ENCODE assay signal across 14 cellular contexts in genomic region chr1:4324621-4325020, GRCh38.
A peak's percentile ranks its signal among the peaks of the same experiment; 100 is the strongest.
DNase-seq lines count a peak whose midpoint lies in the region; ATAC-seq and TF ChIP-seq lines count a peak whose summit lies in the region.
"Had no signal": no experiment of that assay in that cellular context is flagged by ENCODE, and none has a peak within 500 bp of the region (broad histone marks: within the 10 kb centered on the region; RNA-seq: fewer than 3 reads in every experiment).

No MANE protein-coding gene starts in this region.

- H3K9ac ChIP-seq in PC-3 (ENCODE audit: low read length) (no peak overlapping the region), Karpas-422 (ENCODE audit: low read length) (no peak overlapping the region)

- H3K27me3 Mint-ChIP-seq in CD8-positive, alpha-beta T cell (ENCODE audit: low read depth) = no peaks in the 10 kb centered on the region

- no TSS peak for BruUV-seq in PC-3 (replicated peaks; lab: Mats Ljungman, UMichigan)

- no peaks in the 10 kb centered on the region for H3K4me1 Mint-ChIP-seq in CD8-positive, alpha-beta T cell (ENCODE audit: low read depth)
- H3K4me1 Mint-ChIP-seq: CD4-positive, alpha-beta memory T cell had no signal

- H3K27me3 ChIP-seq in PC-3 (ENCODE audit: low read length) (peaks cover 11% of the 10 kb centered on the region; the same call in 1 of the 2 replicates), foreskin keratinocyte (no peaks in the 10 kb centered on the region), spleen (replicated peaks in 1 of 7) (peaks cover 0 to 20% (median 0%) of the 10 kb centered on the region in 7 donors), Karpas-422 (ENCODE audit: low read length) (no peaks in the 10 kb centered on the region)
- H3K27me3 ChIP-seq in CD8-positive, alpha-beta T cell (ENCODE audit: insufficient read depth, low read length) = no peaks in the 10 kb centered on the region

- POLR2A ChIA-PET in PC-3 (lab: Charles Lee; ENCODE audit: unreplicated experiment) = interaction anchor here (0.6 kb wide), 1 partner anchor 36 kb away, joined by 4 read pairs; no protein-coding TSS in a partner anchor
- POLR2A ChIA-PET in CD8-positive, alpha-beta T cell (lab: Charles Lee) = no interaction called here

- no peak overlapping the region for H3K4me3 ChIP-seq in PC-3 (ENCODE audit: low read length)
- H3K4me3 ChIP-seq in spleen = no peak overlapping the region
- no peak overlapping the region for H3K4me3 ChIP-seq in CD8-positive, alpha-beta T cell (ENCODE audit: low read depth, low read length)
- no peak overlapping the region for H3K4me3 ChIP-seq in Karpas-422 (ENCODE audit: low read length)
- H3K4me3 ChIP-seq: HAP-1 had no signal

- no peaks in the 10 kb centered on the region for H3K4me1 ChIP-seq in PC-3 (ENCODE audit: insufficient read depth, low read length)
- H3K4me1 ChIP-seq in foreskin keratinocyte = no peaks in the 10 kb centered on the region
- H3K4me1 ChIP-seq in spleen = no peaks in the 10 kb centered on the region
- no peaks in the 10 kb centered on the region for H3K4me1 ChIP-seq in CD8-positive, alpha-beta T cell (ENCODE audit: insufficient read depth, low read length)
- no peaks in the 10 kb centered on the region for H3K4me1 ChIP-seq in Karpas-422 (ENCODE audit: low read length)
- H3K4me1 ChIP-seq: Caco-2, HAP-1 had no signal

- DNase-seq in PC-3 (peak; percentile 12), foreskin keratinocyte (no peak), spleen (peak; percentile 34), hepatic stellate cell (ENCODE audit: low spot score) (no peak), Karpas-422 (no peak)
- no peak for DNase-seq in CD8-positive, alpha-beta T cell
- DNase-seq: C1 segment of cervical spinal cord; Caco-2; CD4-positive, alpha-beta memory T cell; DMS153; DND-41; GOT3; HFFc6 had no signal

- no peak overlapping the region for H3K27ac Mint-ChIP-seq in CD8-positive, alpha-beta T cell
- H3K27ac Mint-ChIP-seq: CD4-positive, alpha-beta memory T cell; HFFc6 had no signal

- H3F3A ChIP-seq in PC-3 (ENCODE audit: low read length, unreplicated experiment) = no peaks in the 10 kb centered on the region

- no peak overlapping the region for H3K4me3 Mint-ChIP-seq in CD8-positive, alpha-beta T cell
- H3K4me3 Mint-ChIP-seq: CD4-positive, alpha-beta memory T cell; HFFc6 had no signal

- CTCF ChIA-PET in PC-3 (lab: Charles Lee) = no interaction called here
- CTCF ChIA-PET in CD8-positive, alpha-beta T cell (lab: Charles Lee) = no interaction called here

- intact Hi-C loops in PC-3 (cut with micrococcal nuclease) (no loop called here), spleen (cut with DNase I; ENCODE audit: low total_unique reads) (no loop called here)
- intact Hi-C loops in CD8-positive, alpha-beta T cell (cut with DNase I, micrococcal nuclease) = no loop called here

- no peaks in the 10 kb centered on the region for H3K9me3 Mint-ChIP-seq in CD8-positive, alpha-beta T cell

- no peak for TF ChIP-seq CTCF in PC-3 (conservative IDR thresholded peaks at IDR 0.05; ENCODE audit: low read depth, low read length)
- TF ChIP-seq CTCF in foreskin keratinocyte (conservative IDR thresholded peaks at IDR 0.05) = no peak
- TF ChIP-seq CTCF in spleen (IDR thresholded peaks at IDR 0.05 in 8 of 11, conservative IDR thresholded peaks at IDR 0.05 in 3 of 11) = no peak
- TF ChIP-seq CTCF in CD8-positive, alpha-beta T cell (IDR thresholded peaks at IDR 0.05) = no peak

- H3K27ac ChIP-seq in PC-3 (ENCODE audit: low read length) = no peak overlapping the region
- no peak overlapping the region for H3K27ac ChIP-seq in foreskin keratinocyte
- H3K27ac ChIP-seq in spleen = no peak overlapping the region
- H3K27ac ChIP-seq in CD8-positive, alpha-beta T cell (ENCODE audit: low read depth, low read length) = no peak overlapping the region
- no peak overlapping the region for H3K27ac ChIP-seq in Karpas-422 (ENCODE audit: low read length)

- no peak for TF ChIP-seq POLR2A in spleen (IDR thresholded peaks at IDR 0.05)

- no peak overlapping the region for H2AFZ ChIP-seq in PC-3 (ENCODE audit: low read length)
- no peak overlapping the region for H2AFZ ChIP-seq in Karpas-422 (ENCODE audit: low read length)

- H3K79me2 ChIP-seq in PC-3 (ENCODE audit: low read length) (no peaks in the 10 kb centered on the region), Karpas-422 (ENCODE audit: low read length) (no peaks in the 10 kb centered on the region)

- no peak overlapping the region for H3K4me2 ChIP-seq in PC-3 (ENCODE audit: low read length)
- H3K4me2 ChIP-seq in Karpas-422 (ENCODE audit: low read depth, low read length, poor library complexity, severe bottlenecking) = no peak overlapping the region

- H3K36me3 Mint-ChIP-seq in CD8-positive, alpha-beta T cell = no peaks in the 10 kb centered on the region
- H3K36me3 Mint-ChIP-seq: CD4-positive, alpha-beta memory T cell had no signal

- no peak for ATAC-seq in PC-3
- ATAC-seq in foreskin keratinocyte = peak; percentile 23
- no peak for ATAC-seq in CD8-positive, alpha-beta T cell

- WGBS in spleen, 5 donors = 86 to 90% (median 89%) methylated on average over 8 of the region's 8 CpGs

- no peaks in the 10 kb centered on the region for H4K20me1 ChIP-seq in PC-3 (ENCODE audit: low read length)
- no peaks in the 10 kb centered on the region for H4K20me1 ChIP-seq in Karpas-422 (ENCODE audit: insufficient read depth, low read depth, low read length)

- H3K9me2 ChIP-seq in PC-3 (replicated peaks; ENCODE audit: low read length) = no peaks in the 10 kb centered on the region
- no peaks in the 10 kb centered on the region for H3K9me2 ChIP-seq in Karpas-422 (replicated peaks; ENCODE audit: insufficient read depth, low read length)

- no peaks in the 10 kb centered on the region for H3K36me3 ChIP-seq in PC-3 (ENCODE audit: low read depth, low read length)
- no peaks in the 10 kb centered on the region for H3K36me3 ChIP-seq in spleen
- H3K36me3 ChIP-seq in CD8-positive, alpha-beta T cell (ENCODE audit: insufficient read depth, low read length) = no peaks in the 10 kb centered on the region
- no peaks in the 10 kb centered on the region for H3K36me3 ChIP-seq in Karpas-422 (ENCODE audit: insufficient read depth, low read length)
- H3K36me3 ChIP-seq: HAP-1 had no signal

- H3K9me3 ChIP-seq in PC-3 (ENCODE audit: low read length) = peaks cover 4% of the 10 kb centered on the region; the same call in 1 of the 2 replicates
- H3K9me3 ChIP-seq in spleen = peaks cover 0 to 15% (median 5%) of the 10 kb centered on the region in 8 donors
- H3K9me3 ChIP-seq in CD8-positive, alpha-beta T cell (ENCODE audit: low read length) = no peaks in the 10 kb centered on the region
- H3K9me3 ChIP-seq in Karpas-422 (ENCODE audit: low read length) = no peaks in the 10 kb centered on the region
- H3K9me3 ChIP-seq: Caco-2, HAP-1 had no signal

Comparison
In these comparisons a context has a peak if more than half of its experiments do, and no peak if none do; other contexts are left out.
1. DNase-seq: peak in PC-3 (single experiment) and spleen (single experiment); none in foreskin keratinocyte (0 of 2), hepatic stellate cell (single experiment), CD8-positive, alpha-beta T cell (0 of 7) and Karpas-422 (single experiment).